ENCODE assay signal across 17 cellular contexts in the genomic region with DNA sequence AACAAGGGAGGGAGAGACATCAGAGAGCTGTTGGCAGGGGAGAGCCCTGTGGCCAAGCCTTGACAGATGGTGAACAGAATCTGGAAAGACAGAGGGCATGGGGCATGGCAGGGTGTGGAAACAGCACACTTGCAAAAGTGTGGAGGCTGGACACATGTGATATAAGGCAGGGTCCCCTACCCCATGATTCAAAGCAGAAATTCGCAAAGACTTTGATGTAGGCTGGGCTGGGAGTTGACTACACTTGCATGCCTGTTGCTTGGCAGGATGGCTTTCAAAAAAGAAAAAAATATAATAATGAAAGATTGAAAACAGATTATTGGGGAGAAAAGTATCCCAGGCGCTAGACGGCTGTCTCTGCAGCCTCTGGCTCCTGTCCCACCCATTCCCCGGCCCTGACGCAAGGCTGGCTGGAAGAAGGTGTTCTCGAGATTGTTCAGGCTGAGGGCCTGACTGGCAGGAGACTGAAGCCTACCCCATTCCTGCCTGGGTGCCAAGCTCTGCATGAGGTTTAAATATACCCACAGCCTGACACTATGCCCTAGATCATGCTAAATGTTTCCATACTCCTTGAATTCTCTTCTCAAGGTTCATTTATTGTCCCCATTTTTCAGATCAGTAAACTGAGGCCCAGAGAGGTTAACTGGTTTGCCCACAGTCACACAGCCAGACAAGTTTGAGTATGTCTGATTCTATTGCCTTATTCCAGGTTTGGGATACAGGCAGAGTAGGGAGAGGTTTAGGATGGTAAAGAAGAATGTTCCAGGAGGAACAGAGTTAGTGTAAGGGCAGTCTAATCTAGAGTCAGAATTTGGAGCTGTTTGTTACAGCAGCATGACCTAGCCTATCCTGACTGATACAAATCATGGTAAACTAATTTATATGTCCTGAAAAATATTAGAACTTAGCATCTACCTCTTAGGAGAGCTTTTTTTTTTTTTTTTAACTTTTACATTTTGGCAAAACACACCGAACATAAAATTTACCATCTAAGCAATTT. TPM values are rescaled to one million over a fixed set of nuclear protein-coding genes. Genes with fewer than 3 reads are reported as not detected.
DNase-seq lines count a peak whose midpoint lies in the region; ATAC-seq and TF ChIP-seq lines count a peak whose summit lies in the region.
"Had no signal": no experiment of that assay in that cellular context is flagged by ENCODE, and none has a peak within 500 bp of the region (broad histone marks: within the 10 kb centered on the region; RNA-seq: fewer than 3 reads in every experiment).

No MANE protein-coding gene starts in this region.

- intact Hi-C loops in heart right ventricle (cut with DNase I) = loop anchor here in 3 of 10 donors (1.0 to 2.0 kb wide), 3 partner anchors 23 to 40 kb away; partner anchors contain the start of gene CCN5 (in 1 of the 3)
- intact Hi-C loops in gastrocnemius medialis (cut with DNase I; ENCODE audit: low total_unique reads) = no loop called here

- H3K36me3 ChIP-seq in heart right ventricle (no peaks in the 10 kb centered on the region), gastrocnemius medialis (no peaks in the 10 kb centered on the region)
- H3K36me3 ChIP-seq: Peyer's patch had no signal

- in situ Hi-C loops in gastrocnemius medialis (cut with MboI; ENCODE audit: low sequenced_read_pairs in 4 of 4) = no loop called here

- TF ChIP-seq CTCF in WTC11 (IDR thresholded peaks at IDR 0.05) (no peak), heart right ventricle (IDR thresholded peaks at IDR 0.05) (no peak), gastrocnemius medialis (IDR thresholded peaks at IDR 0.05 in 4 of 5, conservative IDR thresholded peaks at IDR 0.05 in 1 of 5) (no peak)

- ATAC-seq in WTC11 (no peak), heart right ventricle (peak; percentile 72 to 93 (median 86)), gastrocnemius medialis (peak; percentile 68 to 84)
- ATAC-seq: GM23338 had no signal

- H3K9me3 ChIP-seq in heart right ventricle = peaks cover 0 to 10% (median 0%) of the 10 kb centered on the region in 11 donors
- H3K9me3 ChIP-seq in gastrocnemius medialis = no peaks in the 10 kb centered on the region
- H3K9me3 ChIP-seq: Peyer's patch had no signal

- peak overlapping the region; percentile 67 to 88 (median 78) for H3K27ac ChIP-seq in heart right ventricle
- peak overlapping the region; percentile 47 to 83 (median 66) for H3K27ac ChIP-seq in gastrocnemius medialis

- peaks cover 4% of the 10 kb centered on the region; the same call in 1 of the 2 replicates for H3K36me3 Mint-ChIP-seq in WTC11
- H3K36me3 Mint-ChIP-seq: activated naive CD4-positive, alpha-beta T cell treated with anti-CD3 and anti-CD28 coated beads, Interleukin-2, amount 50 U/mL, for 24 hours; type B pancreatic cell had no signal

- no peak overlapping the region for H3K4me3 Mint-ChIP-seq in WTC11
- H3K4me3 Mint-ChIP-seq: activated naive CD4-positive, alpha-beta T cell treated with anti-CD3 and anti-CD28 coated beads, Interleukin-2, amount 50 U/mL, for 24 hours; GM23338; type B pancreatic cell had no signal

- H3K27me3 ChIP-seq in heart right ventricle = no peaks in the 10 kb centered on the region
- H3K27me3 ChIP-seq in gastrocnemius medialis = no peaks in the 10 kb centered on the region
- H3K27me3 ChIP-seq: Peyer's patch had no signal

- TF ChIP-seq POLR2A in gastrocnemius medialis (IDR thresholded peaks at IDR 0.05) = no peak

- H3K27ac Mint-ChIP-seq in WTC11 = peak overlapping the region; percentile 44; the same call in 1 of the 2 replicates
- H3K27ac Mint-ChIP-seq: activated naive CD4-positive, alpha-beta T cell treated with anti-CD3 and anti-CD28 coated beads, Interleukin-2, amount 50 U/mL, for 24 hours; GM23338; type B pancreatic cell had no signal

- H3K4me3 ChIP-seq in heart right ventricle = no peak overlapping the region
- H3K4me3 ChIP-seq in gastrocnemius medialis = no peak overlapping the region
- H3K4me3 ChIP-seq: GM23338, Peyer's patch had no signal

- WGBS in heart right ventricle, 2 donors = 55 to 56% methylated on average over 7 of the region's 7 CpGs

- peaks cover 5% of the 10 kb centered on the region for H3K4me1 Mint-ChIP-seq in WTC11
- H3K4me1 Mint-ChIP-seq: activated naive CD4-positive, alpha-beta T cell treated with anti-CD3 and anti-CD28 coated beads, Interleukin-2, amount 50 U/mL, for 24 hours had no signal

- H3K4me1 ChIP-seq in heart right ventricle (peaks cover 15 to 61% (median 42%) of the 10 kb centered on the region in 9 donors), gastrocnemius medialis (peaks cover 24 to 40% of the 10 kb centered on the region in 2 donors)
- H3K4me1 ChIP-seq: Peyer's patch had no signal

- H3K27me3 Mint-ChIP-seq in WTC11 (ENCODE audit: low read depth) = peaks cover 5% of the 10 kb centered on the region

- H3K9me3 Mint-ChIP-seq in WTC11 = peaks cover 22% of the 10 kb centered on the region
- H3K9me3 Mint-ChIP-seq: activated naive CD4-positive, alpha-beta T cell treated with anti-CD3 and anti-CD28 coated beads, Interleukin-2, amount 50 U/mL, for 24 hours had no signal

- DNase-seq in AG20443 (ENCODE audit: low spot score) = peak; percentile 71
- no peak for DNase-seq in WTC11 (ENCODE audit: low spot score)
- DNase-seq in heart right ventricle = peak; percentile 78 to 79
- DNase-seq in gastrocnemius medialis = peak; percentile 81 to 85
- DNase-seq in putamen (ENCODE audit: low spot score) = no peak
- no peak for DNase-seq in A172 (ENCODE audit: low spot score)
- DNase-seq in SKM-1 (lab: John Stamatoyannopoulos, UW; ENCODE audit: unreplicated experiment) = no peak
- DNase-seq in OCI-M1 (lab: John Stamatoyannopoulos, UW) = no peak
- DNase-seq: cerebellar nuclear complex, MV-4-11, NCI-H2171 treated with DMSO at 0.1 percent for 48 hours, Peyer's patch, T1000 had no signal

- CTCF ChIA-PET in WTC11 (lab: Charles Lee) = interaction anchor here (0.6 kb wide), 1 partner anchor 615 kb away, joined by 3 read pairs; no protein-coding TSS in a partner anchor

- POLR2A ChIA-PET in WTC11 (lab: Charles Lee) = no interaction called here

TF ChIP-seq in WTC11, 78 proteins besides CTCF, POLR2A, EP300 and RAD21:
- TF ChIP-seq GTF2I (CRISPR knock-in tag; conservative IDR thresholded peaks at IDR 0.05) = 0 out of 2 replicates have a peak, but pooled peaks have one; percentile 7
- TF ChIP-seq FOXJ3 (CRISPR knock-in tag; IDR thresholded peaks at IDR 0.05; ENCODE audit: borderline replicate concordance) = no peak
- no peak for TF ChIP-seq ZNF396 (CRISPR knock-in tag; IDR thresholded peaks at IDR 0.05; ENCODE audit: borderline replicate concordance)
- TF ChIP-seq, protein P1, sequence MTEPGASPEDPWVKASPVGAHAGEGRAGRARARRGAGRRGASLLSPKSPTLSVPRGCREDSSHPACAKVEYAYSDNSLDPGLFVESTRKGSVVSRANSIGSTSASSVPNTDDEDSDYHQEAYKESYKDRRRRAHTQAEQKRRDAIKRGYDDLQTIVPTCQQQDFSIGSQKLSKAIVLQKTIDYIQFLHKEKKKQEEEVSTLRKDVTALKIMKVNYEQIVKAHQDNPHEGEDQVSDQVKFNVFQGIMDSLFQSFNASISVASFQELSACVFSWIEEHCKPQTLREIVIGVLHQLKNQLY (CRISPR knock-in tag; IDR thresholded peaks at IDR 0.05) = no peak
- TF ChIP-seq NFE2L1 (CRISPR knock-in tag; IDR thresholded peaks at IDR 0.05) = no peak
- no peak for TF ChIP-seq ZNF281 (CRISPR knock-in tag; IDR thresholded peaks at IDR 0.05)
- TF ChIP-seq IRF2 (CRISPR knock-in tag; IDR thresholded peaks at IDR 0.05; ENCODE audit: borderline replicate concordance, low read depth) = no peak
- no peak for TF ChIP-seq OVOL2 (CRISPR knock-in tag; IDR thresholded peaks at IDR 0.05; ENCODE audit: borderline replicate concordance)

RNA-seq across cellular contexts. Expression of gene CCN5, which starts 23.4 kb away (rescaled TPM):
- total RNA-seq in WTC11 (2021) (0.16 to 0.37 TPM (median 0.23 TPM) in 3 replicates), heart right ventricle (10 to 100 TPM in 7 of 10 donors, 1 to 10 TPM in 3; 4.3 to 47.6 (median 14.4) TPM), gastrocnemius medialis (10 to 100 TPM; 16.4 to 65.3 (median 45.7) TPM)
- 10 to 100 TPM; 14.1 to 87.2 TPM for polyA plus RNA-seq in heart right ventricle
- not detected in 2 replicates for total RNA-seq in A172 (2014; rRNA removed; shearing (Covaris generic))
- total RNA-seq: GM23338 had no signal
- polyA plus RNA-seq: GM23338 had no signal

RNA-seq across cellular contexts. Expression of gene ADA, which starts 40.2 kb away (rescaled TPM):
- total RNA-seq in WTC11 (2021) (19.7 to 29.2 TPM (median 25.3 TPM) in 3 replicates), heart right ventricle (10 to 100 TPM in 1 of 10 donors, 1 to 10 TPM in 9; 1.6 to 18.3 (median 3.8) TPM), gastrocnemius medialis (1 to 10 TPM; 2.2 to 5.1 (median 3.0) TPM)
- polyA plus RNA-seq in heart right ventricle = 10 to 100 TPM; 12.9 to 18.3 TPM
- total RNA-seq in A172 (2014; rRNA removed; shearing (Covaris generic)) = 5.3 and 8.0 TPM in 2 replicates

RNA-seq across cellular contexts. Expression of gene KCNK15, which starts 53.9 kb away (rescaled TPM):
- 0.24 to 0.37 TPM (median 0.32 TPM) in 3 replicates for total RNA-seq in WTC11 (2021)
- under 1 TPM; 0.13 to 0.82 (median 0.38) TPM for total RNA-seq in heart right ventricle
- polyA plus RNA-seq in heart right ventricle = under 1 TPM; 0.22 to 0.54 TPM
- under 1 TPM in 1 of 4 donors, not detected in 3; 0.20 TPM for total RNA-seq in gastrocnemius medialis
- total RNA-seq in A172 (2014; rRNA removed; shearing (Covaris generic)) = 0.62 TPM in 1 of 2 replicates, not detected in the other
- total RNA-seq: myocyte had no signal

Comparison
In these comparisons a context has a peak if more than half of its experiments do, and no peak if none do; other contexts are left out.
1. DNase-seq: peak in AG20443 (single experiment), heart right ventricle (2 of 2) and gastrocnemius medialis (2 of 2); none in WTC11 (single experiment), putamen (single experiment), A172 (single experiment), SKM-1 (single experiment) and OCI-M1 (single experiment).